30 cellular contexts compared by ENCODE assay signal in the genomic region with DNA sequence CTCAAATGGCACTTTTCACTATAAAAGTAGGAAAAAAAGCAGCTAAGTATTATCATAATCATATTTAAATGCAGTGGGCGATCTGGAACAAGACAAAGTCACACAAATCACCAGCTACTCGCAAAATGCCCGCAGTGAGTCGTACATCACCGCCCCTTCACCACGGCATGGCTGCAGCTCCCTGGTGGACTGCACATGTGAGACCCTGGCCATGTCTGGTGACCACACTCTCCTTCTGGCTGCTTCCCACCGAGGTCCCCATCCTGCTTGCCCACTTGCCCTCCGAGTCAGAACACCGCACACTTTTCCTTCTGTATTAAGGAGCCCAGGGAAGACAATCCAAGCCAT. TPM values are rescaled to one million over a fixed set of nuclear protein-coding genes. Genes with fewer than 3 reads are reported as not detected.
"Had no signal": no experiment of that assay in that cellular context is flagged by ENCODE, and none has a peak within 500 bp of the region (broad histone marks: within the 10 kb centered on the region; RNA-seq: fewer than 3 reads in every experiment).

No MANE protein-coding gene starts in this region.

- FAIRE-seq: astrocyte, bronchial epithelial cell, endothelial cell of umbilical vein had no signal

- H3K36me3 ChIP-seq: adrenal gland, brain microvascular endothelial cell, esophagus squamous epithelium, gastroesophageal sphincter, heart right ventricle had no signal

- DNase-seq: activated CD4-positive, alpha-beta memory T cell treated with anti-CD3 and anti-CD28 coated beads for 36 hours; activated CD4-positive, alpha-beta T cell treated with anti-CD3 and anti-CD28 coated beads for 36 hours; activated CD4-positive, alpha-beta T cell treated with anti-CD3 and anti-CD28 coated beads, Interleukin-2, amount 10 ng/mL, durations not matched to agents 24 days and 14 days; activated CD4-positive, CD25-positive, alpha-beta regulatory T cell; activated CD4-positive, CD25-positive, alpha-beta regulatory T cell treated with anti-CD3 and anti-CD28 coated beads, Interleukin-2, amount 50 U/mL, for 72 hours; activated CD8-positive, alpha-beta memory T cell treated with anti-CD3 and anti-CD28 coated beads, Interleukin-2, amount 10 ng/mL, durations not matched to agents 7 days and 5 days; activated CD8-positive, alpha-beta memory T cell treated with anti-CD3 and anti-CD28 coated beads, Interleukin-2, amount 50 U/mL, for 4 hours; activated CD8-positive, alpha-beta T cell treated with anti-CD3 and anti-CD28 coated beads, Interleukin-2, amount 10 ng/mL, durations not matched to agents 7 days and 5 days; activated gamma-delta T cell; activated naive CD4-positive, alpha-beta T cell; activated naive CD8-positive, alpha-beta T cell treated with anti-CD3 and anti-CD28 coated beads for 36 hours; activated naive CD8-positive, alpha-beta T cell treated with anti-CD3 and anti-CD28 coated beads, Interleukin-2, amount 50 U/mL, for 24 hours; activated T-cell treated with anti-CD3 and anti-CD28 coated beads, Interleukin-2, amount 50 U/mL, for 1 hour; activated T-cell treated with anti-CD3 and anti-CD28 coated beads, Interleukin-2, amount 50 U/mL, for 48 hours; adrenal gland; amygdala; brain microvascular endothelial cell; effector CD4-positive, alpha-beta T cell; effector memory CD8-positive, alpha-beta T cell; esophagus squamous epithelium; foreskin melanocyte; heart right ventricle; T-helper 2 cell had no signal

- H3K27ac ChIP-seq: adrenal gland, brain microvascular endothelial cell, coronary artery, epithelial cell of prostate, esophagus squamous epithelium, gastroesophageal sphincter, heart right ventricle had no signal

- H3K9me3 ChIP-seq: adrenal gland, esophagus squamous epithelium, gastroesophageal sphincter, heart right ventricle had no signal

- H3K4me3 ChIP-seq: adrenal gland, coronary artery, esophagus squamous epithelium, gastroesophageal sphincter, heart right ventricle had no signal

- H3K4me1 ChIP-seq: adrenal gland, gastroesophageal sphincter had no signal

- H3K27me3 ChIP-seq: adrenal gland had no signal

RNA-seq across cellular contexts. Expression of gene DLEC1, which starts 59.3 kb away (rescaled TPM):
- total RNA-seq: endothelial cell of umbilical vein, glomerular endothelial cell had no signal
- polyA plus RNA-seq: endothelial cell of umbilical vein had no signal
